ENCODE assay signal across 8 cellular contexts in genomic region chr22:22207845-22208564, GRCh38. TPM values are rescaled to one million over a fixed set of nuclear protein-coding genes. Genes with fewer than 3 reads are reported as not detected.
DNase-seq lines count a peak whose midpoint lies in the region; TF ChIP-seq lines count a peak whose summit lies in the region.

No MANE protein-coding gene starts in this region.

- TF ChIP-seq CTCF in GM12875 (IDR thresholded peaks at IDR 0.05; ENCODE audit: borderline replicate concordance, insufficient read depth, low read depth, low read length): peak; percentile 87
- peak; percentile 84 for TF ChIP-seq CTCF in HFF-Myc (IDR thresholded peaks at IDR 0.05; ENCODE audit: low read depth, low read length, missing control alignments)
- peak in 5 of 6 experiments; percentile 5 to 62 (median 45) for TF ChIP-seq CTCF in adrenal gland (IDR thresholded peaks at IDR 0.05)

- intact Hi-C loops in adrenal gland (cut with DNase I): no loop called here

- no peaks in the 10 kb centered on the region for H3K9me3 ChIP-seq in adrenal gland (replicated peaks in 1 of 3)

- no peaks in the 10 kb centered on the region for H3K36me3 ChIP-seq in adrenal gland (replicated peaks in 1 of 2)

- H3K4me3 ChIP-seq in GM12875 (ENCODE audit: low read depth, low read length) (no peak overlapping the region), HFF-Myc (replicated peaks; ENCODE audit: low read depth, low read length) (no peak overlapping the region), adrenal gland (no peak overlapping the region)

- peaks cover 7% of the 10 kb centered on the region for H3K27me3 ChIP-seq in adrenal gland

- WGBS in adrenal gland, 4 donors: 22 to 38% (median 23%) methylated on average over 4 to 6 of the region's 6 CpGs

- TF ChIP-seq POLR2A in adrenal gland (IDR thresholded peaks at IDR 0.05): no peak

- no peaks in the 10 kb centered on the region for H3K4me1 ChIP-seq in adrenal gland (replicated peaks in 1 of 2)

- DNase-seq in HFF-Myc (ENCODE audit: extremely low read depth, low read depth) (peak; percentile 27), MV-4-11 (lab: John Stamatoyannopoulos, UW) (peak; percentile 69), T-helper 1 cell (peak; percentile 48 to 78 (median 61)), adrenal gland (peak; percentile 46 to 79 (median 60)), iPS-NIHi7 (ENCODE audit: extremely low spot score) (peak; percentile 82), epidermal melanocyte (ENCODE audit: insufficient read length, low spot score) (no peak)
- DNase-seq in stimulated activated CD4-positive, alpha-beta T cell treated with anti-CD3 and anti-CD28 coated beads, Interleukin-1b, Interleukin-23, amount 100 ng/mL, for 48 hours: peak; percentile 83

- no peak overlapping the region for H3K27ac ChIP-seq in adrenal gland

RNA-seq across cellular contexts. Expression of gene VPREB1, which starts 36.6 kb away (rescaled TPM):
- total RNA-seq in adrenal gland: not detected
- not detected for polyA plus RNA-seq in adrenal gland
